ENCODE assay signal across 30 cellular contexts in the genomic region with DNA sequence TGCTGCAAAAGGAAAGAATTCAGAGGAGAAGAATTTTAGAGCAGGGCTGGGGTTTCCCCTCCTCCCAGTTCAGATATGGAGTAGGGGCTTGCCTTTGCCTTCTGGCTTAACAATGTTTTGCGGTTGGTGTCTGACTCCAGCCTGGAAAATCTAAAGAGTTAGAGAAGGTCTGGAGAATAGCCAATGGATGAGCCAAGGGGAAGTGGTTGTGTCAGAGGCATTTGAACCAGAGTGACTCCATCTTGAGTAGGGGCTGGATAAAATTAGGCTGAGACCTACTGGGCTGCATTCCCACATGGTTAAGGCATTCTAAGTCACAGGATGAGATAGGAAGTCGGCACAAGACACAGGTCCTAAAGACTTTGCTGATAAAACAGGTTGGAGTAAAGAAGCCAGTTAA.
"Had no signal": no experiment of that assay in that cellular context is flagged by ENCODE, and none has a peak within 500 bp of the region (broad histone marks: within the 10 kb centered on the region; RNA-seq: fewer than 3 reads in every experiment).

No MANE protein-coding gene starts in this region.

- ATAC-seq: activated CD4-positive, alpha-beta T cell treated with anti-CD3 and anti-CD28 coated beads for 36 hours; activated CD8-positive, alpha-beta T cell treated with anti-CD3 and anti-CD28 coated beads, Interleukin-2, amount 10 ng/mL, durations not matched to agents 7 days and 5 days; effector memory CD8-positive, alpha-beta T cell; esophagus mucosa; foreskin keratinocyte; heart right ventricle; left lung; psoas muscle; stimulated activated naive B cell treated with anti-CD40 and anti-IgM and Interleukin-4, amounts not matched to agents 10 μg/mL and 1 μg/mL and 100 μg/mL, for 72 hours had no signal

- H3K4me3 Mint-ChIP-seq: activated CD4-positive, alpha-beta T cell treated with anti-CD3 and anti-CD28 coated beads for 36 hours; activated CD8-positive, alpha-beta T cell treated with anti-CD3 and anti-CD28 coated beads, Interleukin-2, amount 10 ng/mL, durations not matched to agents 7 days and 5 days; activated naive CD4-positive, alpha-beta T cell treated with anti-CD3 and anti-CD28 coated beads for 36 hours; activated naive CD8-positive, alpha-beta T cell treated with anti-CD3 and anti-CD28 coated beads for 36 hours; effector memory CD8-positive, alpha-beta T cell; nephron progenitor cell; stimulated activated naive B cell treated with anti-CD40 and anti-IgM and Interleukin-4, amounts not matched to agents 10 μg/mL and 1 μg/mL and 100 μg/mL, for 72 hours had no signal

- H3K36me3 ChIP-seq: ascending aorta, brain microvascular endothelial cell, heart right ventricle, left lung, sigmoid colon, stomach, thyroid gland, upper lobe of left lung, vagina had no signal

- H3K4me1 Mint-ChIP-seq: activated CD4-positive, alpha-beta T cell treated with anti-CD3 and anti-CD28 coated beads for 36 hours; nephron progenitor cell had no signal

- H2AFZ ChIP-seq: parathyroid adenoma had no signal

- H3K36me3 Mint-ChIP-seq: activated naive CD8-positive, alpha-beta T cell treated with anti-CD3 and anti-CD28 coated beads for 36 hours; naive B cell; stimulated activated naive B cell treated with anti-CD40 and anti-IgM and Interleukin-4, amounts not matched to agents 10 μg/mL and 1 μg/mL and 100 μg/mL, for 72 hours had no signal

- H3K4me3 ChIP-seq: ascending aorta, coronary artery, heart right ventricle, left lung, lung, psoas muscle, sigmoid colon, smooth muscle cell, stomach, thyroid gland, upper lobe of left lung, vagina had no signal

- DNase-seq: activated CD4-positive, alpha-beta T cell treated with anti-CD3 and anti-CD28 coated beads for 36 hours; activated CD4-positive, CD25-positive, alpha-beta regulatory T cell; activated CD8-positive, alpha-beta T cell treated with anti-CD3 and anti-CD28 coated beads, Interleukin-2, amount 10 ng/mL, durations not matched to agents 7 days and 5 days; activated effector memory CD4-positive, alpha-beta T cell treated with Interleukin-2 at 50 U/mL for 16 hours; activated naive CD4-positive, alpha-beta T cell treated with anti-CD3 and anti-CD28 coated beads for 36 hours; activated naive CD8-positive, alpha-beta T cell treated with anti-CD3 and anti-CD28 coated beads for 36 hours; brain microvascular endothelial cell; effector memory CD8-positive, alpha-beta T cell; heart right ventricle; left lung; naive B cell; nephron progenitor cell; psoas muscle; sigmoid colon; stimulated activated CD4-positive, alpha-beta T cell treated with anti-CD3 and anti-CD28 coated beads, Interleukin-1b, Interleukin-23, amount 100 ng/mL, for 48 hours; stimulated activated naive B cell treated with anti-CD40 and anti-IgM and Interleukin-4, amounts not matched to agents 10 μg/mL and 1 μg/mL and 100 μg/mL, for 72 hours; stomach; T-helper 1 cell; thyroid gland; upper lobe of left lung had no signal

- H3K9ac ChIP-seq: parathyroid adenoma had no signal

- FAIRE-seq: endothelial cell of umbilical vein had no signal

- H3K9me3 Mint-ChIP-seq: activated naive CD4-positive, alpha-beta T cell treated with anti-CD3 and anti-CD28 coated beads for 36 hours; activated naive CD8-positive, alpha-beta T cell treated with anti-CD3 and anti-CD28 coated beads for 36 hours; effector memory CD8-positive, alpha-beta T cell; naive B cell; stimulated activated naive B cell treated with anti-CD40 and anti-IgM and Interleukin-4, amounts not matched to agents 10 μg/mL and 1 μg/mL and 100 μg/mL, for 72 hours; T-helper 2 cell treated with Interferon-gamma antibody and Interleukin-4, amounts not matched to agents 5 μg/mL and 100 μg/mL, for 36 hours had no signal

- H3K4me1 ChIP-seq: ascending aorta, foreskin keratinocyte, heart right ventricle, left lung, parathyroid adenoma, psoas muscle, sigmoid colon, stomach, thyroid gland, upper lobe of left lung, vagina had no signal

- H3K27me3 ChIP-seq: ascending aorta, brain microvascular endothelial cell, foreskin keratinocyte, heart right ventricle, left lung, sigmoid colon, stomach, thyroid gland, upper lobe of left lung, vagina had no signal

- H3K9me3 ChIP-seq: ascending aorta, left lung, psoas muscle, sigmoid colon, stomach, thyroid gland, upper lobe of left lung, vagina had no signal

- H3K27me3 Mint-ChIP-seq: activated CD4-positive, alpha-beta T cell treated with anti-CD3 and anti-CD28 coated beads for 36 hours had no signal

- H3K27ac ChIP-seq: ascending aorta, brain microvascular endothelial cell, coronary artery, foreskin keratinocyte, heart right ventricle, left lung, parathyroid adenoma, psoas muscle, sigmoid colon, stomach, thyroid gland, upper lobe of left lung, vagina had no signal

- H3K27ac Mint-ChIP-seq: activated CD4-positive, alpha-beta T cell treated with anti-CD3 and anti-CD28 coated beads for 36 hours; activated CD8-positive, alpha-beta T cell treated with anti-CD3 and anti-CD28 coated beads, Interleukin-2, amount 10 ng/mL, durations not matched to agents 7 days and 5 days; activated naive CD4-positive, alpha-beta T cell treated with anti-CD3 and anti-CD28 coated beads for 36 hours; activated naive CD8-positive, alpha-beta T cell treated with anti-CD3 and anti-CD28 coated beads for 36 hours; effector memory CD8-positive, alpha-beta T cell; nephron progenitor cell; stimulated activated naive B cell treated with anti-CD40 and anti-IgM and Interleukin-4, amounts not matched to agents 10 μg/mL and 1 μg/mL and 100 μg/mL, for 72 hours; T-helper 2 cell treated with Interferon-gamma antibody and Interleukin-4, amounts not matched to agents 5 μg/mL and 100 μg/mL, for 36 hours had no signal

- H3K79me2 ChIP-seq: parathyroid adenoma had no signal
